ENCODE assay signal across 13 cellular contexts in genomic region chr9:12783767-12784460, GRCh38. TPM values are rescaled to one million over a fixed set of nuclear protein-coding genes. Genes with fewer than 3 reads are reported as not detected.
DNase-seq lines count a peak whose midpoint lies in the region; ATAC-seq, FAIRE-seq and TF ChIP-seq lines count a peak whose summit lies in the region.
"Had no signal": no experiment of that assay in that cellular context is flagged by ENCODE, and none has a peak within 500 bp of the region (broad histone marks: within the 10 kb centered on the region; RNA-seq: fewer than 3 reads in every experiment).

No MANE protein-coding gene starts in this region.

- no peaks in the 10 kb centered on the region for H3K27me3 ChIP-seq in HCT116 (ENCODE audit: insufficient read depth, low read length)
- H3K27me3 ChIP-seq in astrocyte (ENCODE audit: insufficient read depth, low read length), result no peaks in the 10 kb centered on the region
- H3K27me3 ChIP-seq in skeletal muscle satellite cell (ENCODE audit: control insufficient read depth, insufficient read depth, low read length), result no peaks in the 10 kb centered on the region
- no peaks in the 10 kb centered on the region for H3K27me3 ChIP-seq in heart right ventricle

- H4K20me1 ChIP-seq in HCT116 (ENCODE audit: insufficient read depth), result no peaks in the 10 kb centered on the region
- H4K20me1 ChIP-seq in astrocyte (ENCODE audit: insufficient read depth, low read length), result no peaks in the 10 kb centered on the region

- no peaks in the 10 kb centered on the region for H3K36me3 ChIP-seq in HCT116 (ENCODE audit: control insufficient read depth in 1 of 2, insufficient read depth in 2 of 2, low read length in 2 of 2)
- no peaks in the 10 kb centered on the region for H3K36me3 ChIP-seq in astrocyte (ENCODE audit: insufficient read depth, low read length)
- no peaks in the 10 kb centered on the region for H3K36me3 ChIP-seq in skeletal muscle satellite cell (ENCODE audit: insufficient read depth, low read length)
- no peaks in the 10 kb centered on the region for H3K36me3 ChIP-seq in heart right ventricle
- H3K36me3 ChIP-seq: left ventricle myocardium inferior had no signal

- peaks cover 16% of the 10 kb centered on the region for H3K36me3 Mint-ChIP-seq in astrocyte (ENCODE audit: low read depth, unreplicated experiment)

- WGBS in heart right ventricle, 2 donors, result 87 to 95% methylated on average over 1 of the region's 1 CpG

- peaks cover 20% of the 10 kb centered on the region for H3K9me3 Mint-ChIP-seq in astrocyte (ENCODE audit: unreplicated experiment)

- TF ChIP-seq POLR2A in HCT116 (IDR thresholded peaks at IDR 0.05; ENCODE audit: borderline replicate concordance, extremely low read depth, insufficient read depth, insufficient read length), result no peak

- peaks cover 29 to 31% of the 10 kb centered on the region in 2 experiments for H3K4me1 ChIP-seq in HCT116 (ENCODE audit: control insufficient read depth in 1 of 2, insufficient read depth in 2 of 2, low read length in 2 of 2)
- peaks cover 17% of the 10 kb centered on the region for H3K4me1 ChIP-seq in astrocyte (ENCODE audit: insufficient read depth, low read length)
- H3K4me1 ChIP-seq in skeletal muscle satellite cell (ENCODE audit: control insufficient read depth, insufficient read depth, low read length), result peaks cover 21% of the 10 kb centered on the region
- H3K4me1 ChIP-seq in heart right ventricle, result peaks cover 0 to 37% (median 0%) of the 10 kb centered on the region in 9 donors
- H3K4me1 ChIP-seq: parathyroid adenoma had no signal

- H3K4me3 ChIP-seq in HCT116 (replicated peaks in 1 of 2; ENCODE audit: low read depth in 1 of 2, low read length in 2 of 2), result peak overlapping the region in 1 of 2 experiments; percentile 19; a peak in 2 of 4 replicates
- H3K4me3 ChIP-seq in astrocyte (ENCODE audit: insufficient read depth, low read depth, low read length), result no peak overlapping the region
- H3K4me3 ChIP-seq in skeletal muscle satellite cell (ENCODE audit: low read length), result peak overlapping the region; percentile 4
- H3K4me3 ChIP-seq in heart right ventricle, result no peak overlapping the region
- H3K4me3 ChIP-seq: left ventricle myocardium inferior had no signal

- H3K27ac ChIP-seq in HCT116 (ENCODE audit: low read depth, low read length) (peak overlapping the region; percentile 97), astrocyte (ENCODE audit: low read depth, low read length) (peak overlapping the region; percentile 87), heart right ventricle (no peak overlapping the region)
- H3K27ac ChIP-seq: left ventricle myocardium inferior, parathyroid adenoma had no signal

- no peaks in the 10 kb centered on the region for H3K27me3 Mint-ChIP-seq in astrocyte (ENCODE audit: low read depth, unreplicated experiment)
- H3K27me3 Mint-ChIP-seq: activated T-helper 17 cell treated with anti-CD3 and anti-CD28 coated beads, Interleukin-2, amount 50 U/mL, for 72 hours had no signal

- H3K4me2 ChIP-seq in HCT116 (ENCODE audit: low read length), result peak overlapping the region; percentile 72
- H3K4me2 ChIP-seq in astrocyte (ENCODE audit: low read length), result peak overlapping the region; percentile 67
- H3K4me2 ChIP-seq in skeletal muscle satellite cell (ENCODE audit: low read length), result peak overlapping the region; percentile 6

- peak overlapping the region; percentile 96 for H2AFZ ChIP-seq in HCT116 (ENCODE audit: low read depth, low read length, poor library complexity, severe bottlenecking)
- H2AFZ ChIP-seq in astrocyte (ENCODE audit: low read depth, low read length), result no peak overlapping the region
- H2AFZ ChIP-seq: parathyroid adenoma had no signal

- peak; percentile 23 for FAIRE-seq in astrocyte (lab: Jason Lieb, UNC)

- DNase-seq in HCT116 (ENCODE audit: low read depth, low spot score) (peak; percentile 24), astrocyte (ENCODE audit: low read depth) (no peak), left lobe of liver (ENCODE audit: low spot score) (no peak), heart right ventricle (no peak), Kasumi-1 (lab: John Stamatoyannopoulos, UW) (no peak), NCI-H748 treated with DMSO at 0.1 percent for 48 hours (lab: John Stamatoyannopoulos, UW) (no peak)
- DNase-seq: activated CD4-positive, alpha-beta T cell treated with anti-CD3 and anti-CD28 coated beads, Interleukin-2, amount 50 U/mL, for 48 hours; left ventricle myocardium inferior; NCI-H526 had no signal

- H3K9me3 ChIP-seq in HCT116 (ENCODE audit: control insufficient read depth in 1 of 2, insufficient read depth in 1 of 2, low read depth in 1 of 2, low read length in 2 of 2) (no peaks in the 10 kb centered on the region), astrocyte (ENCODE audit: insufficient read depth, low read depth, low read length) (no peaks in the 10 kb centered on the region), skeletal muscle satellite cell (replicated peaks; ENCODE audit: low read length) (no peaks in the 10 kb centered on the region), heart right ventricle (peaks cover 0 to 24% (median 7%) of the 10 kb centered on the region in 11 donors)

- H3K79me2 ChIP-seq in HCT116 (ENCODE audit: insufficient read depth, low read length), result no peaks in the 10 kb centered on the region
- H3K79me2 ChIP-seq in astrocyte (ENCODE audit: insufficient read depth, low read length), result no peaks in the 10 kb centered on the region
- H3K79me2 ChIP-seq: parathyroid adenoma had no signal

- H3K4me1 Mint-ChIP-seq in astrocyte (ENCODE audit: low read depth, unreplicated experiment), result peaks cover 19% of the 10 kb centered on the region
- H3K4me1 Mint-ChIP-seq: activated T-helper 17 cell treated with anti-CD3 and anti-CD28 coated beads, Interleukin-2, amount 50 U/mL, for 72 hours had no signal

- POLR2A ChIA-PET in HCT116 (lab: Charles Lee), result interaction anchor here (0.7 to 2.5 kb wide), 5 partner anchors 8 to 100 kb away, joined by 3 to 21 read pairs (median 3); partner anchors contain the start of gene LURAP1L

- no peak for TF ChIP-seq CTCF in HCT116 (IDR thresholded peaks at IDR 0.05 in 2 of 3, conservative IDR thresholded peaks at IDR 0.05 in 1 of 3; ENCODE audit: borderline replicate concordance in 1 of 3, insufficient read depth in 1 of 3, low read depth in 2 of 3, low read length in 2 of 3)
- TF ChIP-seq CTCF in astrocyte (IDR thresholded peaks at IDR 0.05; ENCODE audit: insufficient read depth, low read depth, low read length), result no peak
- TF ChIP-seq CTCF in heart right ventricle (IDR thresholded peaks at IDR 0.05), result no peak

- H3K9me2 ChIP-seq in HCT116 (ENCODE audit: insufficient read depth), result no peaks in the 10 kb centered on the region

- H3K4me3 Mint-ChIP-seq in astrocyte (ENCODE audit: unreplicated experiment), result no peak overlapping the region
- H3K4me3 Mint-ChIP-seq: activated T-helper 17 cell treated with anti-CD3 and anti-CD28 coated beads, Interleukin-2, amount 50 U/mL, for 72 hours had no signal

- CTCF ChIA-PET in HCT116 (lab: Charles Lee), result interaction anchor here (1.2 kb wide), 1 partner anchor 14 kb away, joined by 3 read pairs; no protein-coding TSS in a partner anchor

- H3K9ac ChIP-seq in HCT116 (ENCODE audit: low read length) (peak overlapping the region; percentile 59), astrocyte (ENCODE audit: low read length) (peak overlapping the region; percentile 23), skeletal muscle satellite cell (ENCODE audit: low read depth, low read length) (peak overlapping the region; percentile 15)
- H3K9ac ChIP-seq: parathyroid adenoma had no signal

- TF ChIP-seq RAD21 in HCT116 (IDR thresholded peaks at IDR 0.05; ENCODE audit: low read depth), result no peak

- intact Hi-C loops in HCT116 (cut with micrococcal nuclease) (loop anchor here (1.0 kb wide), 1 partner anchor 30 kb away; no protein-coding TSS in a partner anchor), heart right ventricle (cut with DNase I) (no loop called here)

- H3K27ac Mint-ChIP-seq in astrocyte (ENCODE audit: unreplicated experiment), result peak overlapping the region; percentile 99
- H3K27ac Mint-ChIP-seq: activated T-helper 17 cell treated with anti-CD3 and anti-CD28 coated beads, Interleukin-2, amount 50 U/mL, for 72 hours had no signal

- BruUV-seq in HCT116 (replicated peaks; lab: Mats Ljungman, UMichigan), result TSS peak; percentile 94

- peak; percentile 7 for ATAC-seq in HCT116
- ATAC-seq in left lobe of liver, result peak; percentile 7
- ATAC-seq in heart right ventricle, result no peak
- ATAC-seq in GM18502 (IDR thresholded peaks at IDR 0.05; ENCODE audit: poor library complexity, unreplicated experiment), result no peak
- ATAC-seq: activated T-helper 17 cell treated with anti-CD3 and anti-CD28 coated beads, Interleukin-2, amount 50 U/mL, for 72 hours had no signal

- RAD21 ChIA-PET in HCT116 (lab: Charles Lee; ENCODE audit: low non-redundant PET in 1 of 2, low total read pairs in 2 of 2, uncharacterized antibody in 2 of 2, unreplicated experiment in 2 of 2), result interaction anchor here in 1 of 2 experiments (1.9 kb wide), 1 partner anchor 31 kb away, joined by 8 read pairs; no protein-coding TSS in a partner anchor

TF ChIP-seq in HCT116, 20 proteins besides CTCF, POLR2A, EP300 and RAD21:
- no peak for TF ChIP-seq EGR1 (IDR thresholded peaks at IDR 0.05; ENCODE audit: low read depth)
- TF ChIP-seq YY1 (IDR thresholded peaks at IDR 0.05; ENCODE audit: extremely low read depth, insufficient replicate concordance, low read depth, low read length), result no peak

RNA-seq across cellular contexts. Expression of gene LURAP1L, which starts 9.1 kb away (rescaled TPM):
- total RNA-seq in HCT116 (2021; ENCODE audit: unreplicated experiment), result 13.3 TPM
- 24.9 and 29.0 TPM in 2 replicates for polyA plus RNA-seq in HCT116 (2012)
- 9.0 and 13.3 TPM in 2 replicates for total RNA-seq in astrocyte
- 12.7 TPM for total RNA-seq in left lobe of liver
- total RNA-seq in skeletal muscle satellite cell (2012; rRNA removed), result 13.5 and 26.1 TPM in 2 replicates
- 1 to 10 TPM; 1.2 to 4.6 (median 2.2) TPM for total RNA-seq in heart right ventricle
- 1 to 10 TPM; 1.8 to 3.1 TPM for polyA plus RNA-seq in heart right ventricle
- total RNA-seq: activated T-helper 17 cell treated with anti-CD3 and anti-CD28 coated beads, Interleukin-2, amount 50 U/mL, for 72 hours had no signal

Comparison
In these comparisons a context has a peak if more than half of its experiments do, and no peak if none do; other contexts are left out.
1. ATAC-seq: peak in HCT116 (single experiment) and left lobe of liver (single experiment); none in heart right ventricle (0 of 8) and GM18502 (single experiment).
2. H3K27ac ChIP-seq: peak in HCT116 (single experiment) and astrocyte (single experiment); none in heart right ventricle (0 of 10).
3. H3K4me2 ChIP-seq: peak in every context shown above with its lines; median percentile 72 in HCT116; 67 in astrocyte; 6 in skeletal muscle satellite cell.
4. Peak in every context shown above with its lines, with median percentiles within 50 percentile points of each other: H3K9ac ChIP-seq.